In genomic region chr19:23283925-23284324, GRCh38 we compare ENCODE assay signal across 8 cellular contexts. TPM values are rescaled to one million over a fixed set of nuclear protein-coding genes. Genes with fewer than 3 reads are reported as not detected.
DNase-seq lines count a peak whose midpoint lies in the region; ATAC-seq and TF ChIP-seq lines count a peak whose summit lies in the region.

No MANE protein-coding gene starts in this region.

- H2BK5ac ChIP-seq in IMR-90 (ENCODE audit: low read depth, low read length, poor library complexity, severe bottlenecking) (no peak overlapping the region), mesendoderm (ENCODE audit: low read length) (no peak overlapping the region)

- H3K18ac ChIP-seq in IMR-90 (ENCODE audit: low read depth, low read length) (no peak overlapping the region), mesendoderm (ENCODE audit: low read length) (no peak overlapping the region)

- H3K14ac ChIP-seq in IMR-90 (replicated peaks; ENCODE audit: low read depth, low read length), result no peak overlapping the region

- peak; percentile 35 for TF ChIP-seq RAD21 in IMR-90 (IDR thresholded peaks at IDR 0.05; ENCODE audit: low read length)

- H3K27ac Mint-ChIP-seq in activated B cell treated with CpG ODN at 0.5 μM for 24 hours, result no peak overlapping the region
- no peak overlapping the region for H3K27ac Mint-ChIP-seq in stimulated activated effector memory CD8-positive, alpha-beta T cell treated with anti-CD3 and anti-CD28 coated beads, Interleukin-12 subunit alpha, Interleukin-12 subunit beta, amount 100 ng/mL, for 72 hours

- H3K23ac ChIP-seq in IMR-90 (ENCODE audit: low read depth, low read length) (no peak overlapping the region), mesendoderm (ENCODE audit: low read length) (no peak overlapping the region)

- no TSS peak for BruUV-seq in IMR-90 (replicated peaks; lab: Mats Ljungman, UMichigan)

- H3K4ac ChIP-seq in IMR-90 (ENCODE audit: low read depth, low read length), result no peak overlapping the region
- H3K4ac ChIP-seq in mesendoderm (ENCODE audit: low read depth, low read length), result no peak overlapping the region

- H3K9me1 ChIP-seq in IMR-90 (ENCODE audit: insufficient read depth, low read length), result no peaks in the 10 kb centered on the region

- in situ Hi-C loops in IMR-90 (cut with MboI; ENCODE audit: low sequenced_read_pairs), result no loop called here

- H3K79me2 ChIP-seq in mesendoderm (ENCODE audit: control insufficient read depth, insufficient read depth, low read length), result no peaks in the 10 kb centered on the region

- no peak overlapping the region for H4K91ac ChIP-seq in IMR-90 (ENCODE audit: insufficient read depth, low read depth, low read length)

- H3K9ac ChIP-seq in IMR-90 (ENCODE audit: low read depth, low read length) (no peak overlapping the region), mesendoderm (ENCODE audit: low read length) (no peak overlapping the region)

- 13% methylated on average over 3 of the region's 6 CpGs; no CpG with 5 or more reads in 1 of the 2 experiments for WGBS in IMR-90 (ENCODE audit: extremely low coverage in 2 of 2, insufficient read length in 1 of 2), 2 experiments
- no CpG with 5 or more reads among the region's 6 CpGs for WGBS in mesendoderm (ENCODE audit: extremely low coverage, insufficient coverage, low lambda C conversion rate)

- no peak overlapping the region for H2BK20ac ChIP-seq in IMR-90 (ENCODE audit: low read depth, low read length)

- intact Hi-C loops in IMR-90 (cut with micrococcal nuclease) (no loop called here), activated B cell treated with CpG ODN at 0.5 μM for 24 hours (cut with micrococcal nuclease) (no loop called here)

- ATAC-seq in IMR-90 (ENCODE audit: low read depth) (peak; percentile 83), activated B cell treated with CpG ODN at 0.5 μM for 24 hours (ENCODE audit: low read depth) (peak; percentile 88)
- ATAC-seq in stimulated activated effector memory CD8-positive, alpha-beta T cell treated with anti-CD3 and anti-CD28 coated beads, Interleukin-12 subunit alpha, Interleukin-12 subunit beta, amount 100 ng/mL, for 72 hours, result peak; percentile 86

- peaks cover 12% of the 10 kb centered on the region for H3K9me3 Mint-ChIP-seq in activated B cell treated with CpG ODN at 0.5 μM for 24 hours
- no peaks in the 10 kb centered on the region for H3K9me3 Mint-ChIP-seq in stimulated activated effector memory CD8-positive, alpha-beta T cell treated with anti-CD3 and anti-CD28 coated beads, Interleukin-12 subunit alpha, Interleukin-12 subunit beta, amount 100 ng/mL, for 72 hours

- H3K4me3 Mint-ChIP-seq in activated B cell treated with CpG ODN at 0.5 μM for 24 hours, result no peak overlapping the region
- no peak overlapping the region for H3K4me3 Mint-ChIP-seq in stimulated activated effector memory CD8-positive, alpha-beta T cell treated with anti-CD3 and anti-CD28 coated beads, Interleukin-12 subunit alpha, Interleukin-12 subunit beta, amount 100 ng/mL, for 72 hours

- DNase-seq in DMS114 treated with DMSO at 0.1 percent for 48 hours (lab: John Stamatoyannopoulos, UW; ENCODE audit: unreplicated experiment), result peak; percentile 27
- DNase-seq in IMR-90, result peak; percentile 30
- DNase-seq in activated B cell treated with CpG ODN at 0.5 μM for 24 hours, result peak; percentile 27
- DNase-seq in choroid plexus epithelial cell (ENCODE audit: low read depth), result peak; percentile 65
- peak; percentile 85 for DNase-seq in mesendoderm
- DNase-seq in stimulated activated effector memory CD8-positive, alpha-beta T cell treated with anti-CD3 and anti-CD28 coated beads, Interleukin-12 subunit alpha, Interleukin-12 subunit beta, amount 100 ng/mL, for 72 hours (ENCODE audit: low spot score in 2 of 2), result peak; percentile 46 to 71
- no peak for DNase-seq in NCI-H510A (lab: John Stamatoyannopoulos, UW)
- DNase-seq in GM10248 (ENCODE audit: extremely low spot score), result no peak

- peaks cover 3% of the 10 kb centered on the region for H3K4me1 Mint-ChIP-seq in activated B cell treated with CpG ODN at 0.5 μM for 24 hours
- H3K4me1 Mint-ChIP-seq in stimulated activated effector memory CD8-positive, alpha-beta T cell treated with anti-CD3 and anti-CD28 coated beads, Interleukin-12 subunit alpha, Interleukin-12 subunit beta, amount 100 ng/mL, for 72 hours, result peaks cover 11% of the 10 kb centered on the region

- TF ChIP-seq CTCF in IMR-90 (conservative IDR thresholded peaks at IDR 0.05; ENCODE audit: low read depth, low read length) (peak; percentile 31), activated B cell treated with CpG ODN at 0.5 μM for 24 hours (IDR thresholded peaks at IDR 0.05) (no peak), choroid plexus epithelial cell (conservative IDR thresholded peaks at IDR 0.05; ENCODE audit: low read depth, low read length) (peak; percentile 77), GM10248 (IDR thresholded peaks at IDR 0.05; ENCODE audit: control extremely low read depth, extremely low read depth, low read depth, missing control alignments) (no peak)

- H3K4me1 ChIP-seq in IMR-90 (ENCODE audit: control insufficient read depth, insufficient read depth, low read length), result no peaks in the 10 kb centered on the region
- H3K4me1 ChIP-seq in mesendoderm (ENCODE audit: control insufficient read depth, low read depth, low read length), result no peaks in the 10 kb centered on the region

- no peak overlapping the region for H4K8ac ChIP-seq in IMR-90 (ENCODE audit: low read depth in 2 of 2, low read length in 2 of 2)
- no peak overlapping the region for H4K8ac ChIP-seq in mesendoderm (ENCODE audit: low read depth, low read length)

- H3K56ac ChIP-seq in IMR-90 (ENCODE audit: extremely low read depth, insufficient read depth, low read length) (no peak overlapping the region), mesendoderm (ENCODE audit: low read length) (no peak overlapping the region)

- H2AK5ac ChIP-seq in IMR-90 (ENCODE audit: low read depth, low read length), result no peak overlapping the region
- H2AK5ac ChIP-seq in mesendoderm (ENCODE audit: low read length), result no peak overlapping the region

- no peak overlapping the region for H2AK9ac ChIP-seq in IMR-90 (replicated peaks; ENCODE audit: low read depth, low read length, poor library complexity)

- H3K4me2 ChIP-seq in IMR-90 (ENCODE audit: low read depth, low read length), result no peak overlapping the region
- no peak overlapping the region for H3K4me2 ChIP-seq in mesendoderm (ENCODE audit: low read length)

- H4K5ac ChIP-seq in IMR-90 (ENCODE audit: low read depth, low read length), result no peak overlapping the region
- H4K5ac ChIP-seq in mesendoderm (ENCODE audit: low read length), result no peak overlapping the region

- peaks cover 5% of the 10 kb centered on the region; the same call in 1 of the 2 replicates for H3K9me3 ChIP-seq in IMR-90 (ENCODE audit: control insufficient read depth, insufficient read depth, low read length)

- H2AFZ ChIP-seq in IMR-90 (replicated peaks; ENCODE audit: low read length, poor library complexity), result no peak overlapping the region

- H3K27me3 ChIP-seq in IMR-90 (ENCODE audit: control insufficient read depth, insufficient read depth, low read length) (no peaks in the 10 kb centered on the region), mesendoderm (ENCODE audit: insufficient read depth, low read length, poor library complexity) (no peaks in the 10 kb centered on the region)

- POLR2A ChIA-PET in IMR-90 (lab: Charles Lee; ENCODE audit: unreplicated experiment), result no interaction called here
- POLR2A ChIA-PET in activated B cell treated with CpG ODN at 0.5 μM for 24 hours (lab: Charles Lee), result no interaction called here
- POLR2A ChIA-PET in GM10248 (lab: Yijun Ruan, JAX), result no interaction called here

- H3K27me3 Mint-ChIP-seq in activated B cell treated with CpG ODN at 0.5 μM for 24 hours, result no peaks in the 10 kb centered on the region

- H3K36me3 ChIP-seq in IMR-90 (ENCODE audit: control insufficient read depth, insufficient read depth, low read length), result no peaks in the 10 kb centered on the region
- H3K36me3 ChIP-seq in mesendoderm (ENCODE audit: control insufficient read depth, insufficient read depth, low read length), result no peaks in the 10 kb centered on the region

- no peaks in the 10 kb centered on the region for H3K36me3 Mint-ChIP-seq in activated B cell treated with CpG ODN at 0.5 μM for 24 hours (ENCODE audit: low read depth)
- H3K36me3 Mint-ChIP-seq in stimulated activated effector memory CD8-positive, alpha-beta T cell treated with anti-CD3 and anti-CD28 coated beads, Interleukin-12 subunit alpha, Interleukin-12 subunit beta, amount 100 ng/mL, for 72 hours, result no peaks in the 10 kb centered on the region

- no peaks in the 10 kb centered on the region for H3K79me1 ChIP-seq in IMR-90 (ENCODE audit: low read depth in 1 of 2, low read length in 2 of 2)
- no peaks in the 10 kb centered on the region for H3K79me1 ChIP-seq in mesendoderm (ENCODE audit: low read length)

- dilution Hi-C loops in IMR-90 (cut with HindIII; ENCODE audit: low sequenced_read_pairs, unreplicated experiment), result no loop called here

- H2BK15ac ChIP-seq in IMR-90 (ENCODE audit: low read depth, low read length) (no peak overlapping the region), mesendoderm (replicated peaks; ENCODE audit: low read depth) (no peak overlapping the region)

- H3K27ac ChIP-seq in IMR-90 (ENCODE audit: insufficient read depth, low read length), result no peak overlapping the region
- no peak overlapping the region for H3K27ac ChIP-seq in mesendoderm (ENCODE audit: low read depth, low read length)

- H4K20me1 ChIP-seq in IMR-90 (ENCODE audit: insufficient read depth, low read length), result no peaks in the 10 kb centered on the region

- CTCF ChIA-PET in IMR-90 (lab: Yijun Ruan, JAX), result no interaction called here
- CTCF ChIA-PET in activated B cell treated with CpG ODN at 0.5 μM for 24 hours (lab: Charles Lee), result interaction anchor here (0.6 to 1.3 kb wide), 2 partner anchors 9 to 15 kb away, joined by 3 read pairs; no protein-coding TSS in a partner anchor
- CTCF ChIA-PET in GM10248 (lab: Yijun Ruan, JAX), result interaction anchor here (0.8 kb wide), 1 partner anchor 10 kb away, joined by 3 read pairs; no protein-coding TSS in a partner anchor

- H2BK120ac ChIP-seq in IMR-90 (ENCODE audit: low read depth, low read length), result no peak overlapping the region
- H2BK120ac ChIP-seq in mesendoderm (ENCODE audit: low read depth, low read length), result no peak overlapping the region

- TF ChIP-seq POLR2A in IMR-90 (IDR thresholded peaks at IDR 0.05; ENCODE audit: low read depth, low read length), result no peak

- H3K4me3 ChIP-seq in IMR-90 (ENCODE audit: insufficient read depth, low read depth, low read length) (no peak overlapping the region), choroid plexus epithelial cell (ENCODE audit: low read depth, low read length) (no peak overlapping the region), mesendoderm (ENCODE audit: low read length) (no peak overlapping the region)

TF ChIP-seq in IMR-90, 13 proteins besides CTCF, POLR2A, EP300 and RAD21:
- no peak for TF ChIP-seq MXI1 (IDR thresholded peaks at IDR 0.05; ENCODE audit: borderline replicate concordance, low read depth, low read length)
- 0 out of 2 replicates have a peak, but pooled peaks have one; percentile 7 for TF ChIP-seq SMC3 (IDR thresholded peaks at IDR 0.05; ENCODE audit: low read depth, low read length)

RNA-seq across cellular contexts. Expression of gene ZNF724, which starts 33.7 kb away (rescaled TPM):
- 18.3 and 20.1 TPM in 2 replicates for total RNA-seq in IMR-90 (2012; rRNA removed)
- polyA plus RNA-seq in IMR-90 (2012; rRNA removed), result 1.0 and 1.8 TPM in 2 replicates
- polyA plus RNA-seq in IMR-90 (2012; cell fraction: cytosol; rRNA removed), result 0.56 and 0.57 TPM in 2 replicates
- polyA plus RNA-seq in IMR-90 (2012; cell fraction: nucleus; rRNA removed; ENCODE audit: low replicate concordance), result 0.13 and 0.91 TPM in 2 replicates
- 4.5 and 8.0 TPM in 2 replicates for total RNA-seq in activated B cell treated with CpG ODN at 0.5 μM for 24 hours
- polyA plus RNA-seq in mesendoderm (2013, experiment 1 of 2), result 31.5 TPM
- 31.1 TPM for polyA plus RNA-seq in mesendoderm (2013, experiment 2 of 2)

Comparison
In these comparisons a context has a peak if more than half of its experiments do, and no peak if none do; other contexts are left out.
1. DNase-seq: peak in DMS114 treated with DMSO at 0.1 percent for 48 hours (single experiment), IMR-90 (single experiment), activated B cell treated with CpG ODN at 0.5 μM for 24 hours (single experiment), choroid plexus epithelial cell (single experiment), mesendoderm (single experiment) and stimulated activated effector memory CD8-positive, alpha-beta T cell treated with anti-CD3 and anti-CD28 coated beads, Interleukin-12 subunit alpha, Interleukin-12 subunit beta, amount 100 ng/mL, for 72 hours (2 of 2); none in NCI-H510A (single experiment) and GM10248 (single experiment).
2. CTCF ChIP-seq: peak in IMR-90 (single experiment) and choroid plexus epithelial cell (single experiment); none in activated B cell treated with CpG ODN at 0.5 μM for 24 hours (single experiment) and GM10248 (single experiment).
3. Peak in every context shown above with its lines, with median percentiles within 50 percentile points of each other: ATAC-seq.